In genomic region chr13:98429081-98429480, GRCh38 we compare ENCODE assay signal across 21 cellular contexts.
"Had no signal": no experiment of that assay in that cellular context is flagged by ENCODE, and none has a peak within 500 bp of the region (broad histone marks: within the 10 kb centered on the region; RNA-seq: fewer than 3 reads in every experiment).

No MANE protein-coding gene starts in this region.

- H3K27ac ChIP-seq: coronary artery, gastrocnemius medialis, heart right ventricle, pancreas, psoas muscle, spleen, testis, transverse colon had no signal

- H3K9me3 Mint-ChIP-seq: stimulated activated memory B cell treated with anti-CD40 and anti-IgM and Interleukin-4, amounts not matched to agents 10 μg/mL and 1 μg/mL and 100 μg/mL, for 72 hours; stimulated activated naive CD8-positive, alpha-beta T cell treated with anti-CD3 and anti-CD28 coated beads, Interleukin-15, Interleukin-2, amounts not matched to agents 100 ng/mL and 50 ng/mL, for 24 hours had no signal

- H3K36me3 Mint-ChIP-seq: stimulated activated memory B cell treated with anti-CD40 and anti-IgM and Interleukin-4, amounts not matched to agents 10 μg/mL and 1 μg/mL and 100 μg/mL, for 72 hours had no signal

- ATAC-seq: esophagus mucosa; gastrocnemius medialis; naive thymus-derived CD4-positive, alpha-beta T cell; pancreas; sciatic nerve; stimulated activated memory B cell treated with anti-CD40 and anti-IgM and Interleukin-4, amounts not matched to agents 10 μg/mL and 1 μg/mL and 100 μg/mL, for 72 hours had no signal

- H3K9me3 ChIP-seq: gastrocnemius medialis, heart right ventricle, pancreas, psoas muscle, spleen, testis, transverse colon had no signal

- FAIRE-seq: pancreas had no signal

- H3K4me1 ChIP-seq: psoas muscle, spleen, testis had no signal

- H3K4me3 Mint-ChIP-seq: naive thymus-derived CD4-positive, alpha-beta T cell; stimulated activated memory B cell treated with anti-CD40 and anti-IgM and Interleukin-4, amounts not matched to agents 10 μg/mL and 1 μg/mL and 100 μg/mL, for 72 hours; stimulated activated naive CD8-positive, alpha-beta T cell treated with anti-CD3 and anti-CD28 coated beads, Interleukin-15, Interleukin-2, amounts not matched to agents 100 ng/mL and 50 ng/mL, for 24 hours had no signal

- H3K4me1 Mint-ChIP-seq: stimulated activated memory B cell treated with anti-CD40 and anti-IgM and Interleukin-4, amounts not matched to agents 10 μg/mL and 1 μg/mL and 100 μg/mL, for 72 hours had no signal

- H3K4me3 ChIP-seq: coronary artery, gastrocnemius medialis, heart right ventricle, pancreas, psoas muscle, spleen, testis, transverse colon had no signal

- H3K36me3 ChIP-seq: gastrocnemius medialis had no signal

- H3K27me3 ChIP-seq: gastrocnemius medialis, heart right ventricle, pancreas, spleen, testis, transverse colon had no signal

- DNase-seq: cerebellar nuclear complex; effector CD4-positive, alpha-beta T cell; gastrocnemius medialis; heart right ventricle; islet precursor cell; mammary epithelial cell; naive thymus-derived CD4-positive, alpha-beta T cell; pancreas; psoas muscle; retina; spleen; stimulated activated CD4-positive, alpha-beta T cell treated with anti-CD3 and anti-CD28 coated beads, Interleukin-15, amount 100 ng/mL, for 24 hours; stimulated activated CD4-positive, alpha-beta T cell treated with anti-CD3 and anti-CD28 coated beads, Interleukin-1b, Interleukin-23, amount 100 ng/mL, for 48 hours; stimulated activated CD4-positive, alpha-beta T cell treated with anti-CD3 and anti-CD28 coated beads, Interleukin-4, amount 100 ng/mL, for 24 hours; testis; transverse colon had no signal

- H3K27ac Mint-ChIP-seq: stimulated activated memory B cell treated with anti-CD40 and anti-IgM and Interleukin-4, amounts not matched to agents 10 μg/mL and 1 μg/mL and 100 μg/mL, for 72 hours; stimulated activated naive CD8-positive, alpha-beta T cell treated with anti-CD3 and anti-CD28 coated beads, Interleukin-15, Interleukin-2, amounts not matched to agents 100 ng/mL and 50 ng/mL, for 24 hours had no signal
